In the genomic region with DNA sequence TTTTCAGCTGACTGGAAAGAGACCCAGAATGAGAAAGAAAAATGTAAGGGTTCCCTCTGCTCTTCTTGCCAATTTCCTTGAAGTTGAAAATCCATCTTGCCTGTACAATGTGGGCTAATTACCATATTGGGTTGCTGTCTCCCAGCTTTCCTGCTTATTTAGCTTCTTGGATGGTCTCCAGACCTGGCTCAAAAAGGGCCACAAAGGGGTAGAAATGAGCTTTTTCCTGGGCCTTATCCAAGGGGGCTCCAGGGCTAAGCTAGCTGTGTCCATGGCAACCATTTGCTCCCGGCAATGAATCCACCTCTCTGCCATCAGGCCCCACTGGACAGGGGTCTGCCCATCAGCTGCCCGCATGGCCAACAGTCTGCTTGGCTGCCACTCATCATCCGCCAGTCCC, we compare ENCODE assay signal across 23 cellular contexts.
DNase-seq lines count a peak whose midpoint lies in the region; ATAC-seq, FAIRE-seq and TF ChIP-seq lines count a peak whose summit lies in the region.
"Had no signal": no experiment of that assay in that cellular context is flagged by ENCODE, and none has a peak within 500 bp of the region (broad histone marks: within the 10 kb centered on the region; RNA-seq: fewer than 3 reads in every experiment).

No MANE protein-coding gene starts in this region.

- ATAC-seq in GM18861 (IDR thresholded peaks at IDR 0.05; ENCODE audit: unreplicated experiment): no peak
- ATAC-seq: GM12878, Panc1 had no signal

- TF ChIP-seq CTCF in thyroid gland (IDR thresholded peaks at IDR 0.05): no peak

- H3K36me3 ChIP-seq in thyroid gland: no peaks in the 10 kb centered on the region
- H3K36me3 ChIP-seq: BLaER1 had no signal

- no peak overlapping the region for H3K27ac ChIP-seq in thyroid gland
- H3K27ac ChIP-seq: BLaER1, RWPE1 had no signal

- TF ChIP-seq POLR2A in thyroid gland (IDR thresholded peaks at IDR 0.05) (no peak), H54 (IDR thresholded peaks at IDR 0.05; ENCODE audit: low read depth, low read length) (no peak)

- DNase-seq in Ammon's horn (ENCODE audit: low spot score) (peak; percentile 61), NCI-H446 (lab: John Stamatoyannopoulos, UW) (peak; percentile 15 to 73), astrocyte of the hippocampus (ENCODE audit: low read depth, low spot score) (peak; percentile 7), midbrain (lab: John Stamatoyannopoulos, UW) (peak; percentile 29), thyroid gland (no peak), H54 (ENCODE audit: insufficient read length, low spot score) (no peak)
- DNase-seq: 8988T; CD4-positive, CD25-positive, alpha-beta regulatory T cell; GDM1; GOT3; HCEC 1CT; KBM-7; MV-4-11; NCI-H1694 treated with DMSO at 0.1 percent for 48 hours; NCI-H2171 treated with DMSO at 0.1 percent for 48 hours; NCI-H345; NCI-H524 treated with DMSO at 0.1 percent for 48 hours; SHP77 had no signal

- no peak overlapping the region for H3K4me3 ChIP-seq in thyroid gland (replicated peaks in 1 of 3)
- H3K4me3 ChIP-seq: BLaER1, GM12878 had no signal

- no peak for FAIRE-seq in H54 (lab: Jason Lieb, UNC)
- FAIRE-seq: GM12878 had no signal

- no peaks in the 10 kb centered on the region for H3K4me1 ChIP-seq in thyroid gland
- H3K4me1 ChIP-seq: BLaER1 had no signal

- no peaks in the 10 kb centered on the region for H3K9me3 ChIP-seq in thyroid gland
- H3K9me3 ChIP-seq: BLaER1 had no signal

- intact Hi-C loops in thyroid gland (cut with DNase I): no loop called here

- H3K27me3 ChIP-seq in thyroid gland: no peaks in the 10 kb centered on the region
- H3K27me3 ChIP-seq: BLaER1 had no signal

- WGBS in thyroid gland, 2 donors: 82 to 92% methylated on average over 2 to 3 of the region's 3 CpGs

Comparison
In these comparisons a context has a peak if more than half of its experiments do, and no peak if none do; other contexts are left out.
1. DNase-seq: peak in Ammon's horn (single experiment), NCI-H446 (2 of 2), astrocyte of the hippocampus (single experiment) and midbrain (single experiment); none in thyroid gland (0 of 2) and H54 (single experiment).